26 cellular contexts compared by ENCODE assay signal in the genomic region with DNA sequence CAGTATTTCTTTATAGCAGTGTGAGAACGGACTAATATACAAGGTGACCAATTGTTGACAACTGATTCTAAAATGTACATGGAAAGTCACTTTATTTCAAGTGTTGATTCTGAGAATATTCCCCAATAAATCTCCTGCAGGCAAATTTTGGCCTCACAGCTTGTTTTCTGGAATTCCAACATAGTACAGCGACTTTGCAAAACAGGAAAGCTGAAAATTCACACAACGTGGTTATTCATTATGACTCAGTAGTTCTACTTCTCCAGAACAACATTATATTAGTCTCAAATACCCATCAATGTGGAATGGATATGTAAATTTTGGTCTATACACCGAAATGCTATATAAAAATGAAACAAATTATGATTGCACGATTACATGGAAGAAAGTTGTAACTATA. TPM values are rescaled to one million over a fixed set of nuclear protein-coding genes. Genes with fewer than 3 reads are reported as not detected.
A peak's percentile ranks its signal among the peaks of the same experiment; 100 is the strongest.
DNase-seq lines count a peak whose midpoint lies in the region.
"Had no signal": no experiment of that assay in that cellular context is flagged by ENCODE, and none has a peak within 500 bp of the region (broad histone marks: within the 10 kb centered on the region; RNA-seq: fewer than 3 reads in every experiment).

No MANE protein-coding gene starts in this region.

- DNase-seq in dermis microvascular lymphatic vessel endothelial cell (ENCODE audit: low read depth in 2 of 2) (peak; percentile 34 to 62), AG20443 (ENCODE audit: low spot score) (no peak)
- DNase-seq: 8988T; ACHN; AML-193; BE2C; C1 segment of cervical spinal cord; Caco-2; Calu3; CD4-positive, alpha-beta memory T cell; CD4-positive, alpha-beta T cell; CD4-positive, CD25-positive, alpha-beta regulatory T cell; CD8-positive, alpha-beta memory T cell; CD8-positive, alpha-beta T cell; COR-L47; DMS 273 treated with DMSO at 0.1 percent for 48 hours; DMS153; DMS53; DMS79; DMS79 treated with DMSO at 0.1 percent for 48 hours; DND-41; EL had no signal

RNA-seq across cellular contexts. Expression of a gene that starts 22.5 kb away (rescaled TPM):
- not detected in 2 replicates for total RNA-seq in dermis microvascular lymphatic vessel endothelial cell
- total RNA-seq: A172; A673; B cell; Caco-2; Calu3; CD4-positive, alpha-beta memory T cell; CD4-positive, alpha-beta T cell; CD4-positive, CD25-positive, alpha-beta regulatory T cell; CD8-positive, alpha-beta memory T cell; CD8-positive, alpha-beta T cell; Daoy had no signal
